Comparison of ENCODE assay signal across 17 cellular contexts in genomic region chr6:168908887-168909286, GRCh38.
DNase-seq lines count a peak whose midpoint lies in the region; ATAC-seq and TF ChIP-seq lines count a peak whose summit lies in the region.
"Had no signal": no experiment of that assay in that cellular context is flagged by ENCODE, and none has a peak within 500 bp of the region (broad histone marks: within the 10 kb centered on the region; RNA-seq: fewer than 3 reads in every experiment).

No MANE protein-coding gene starts in this region.

- no peak overlapping the region for H3K4me3 Mint-ChIP-seq in T-cell
- H3K4me3 Mint-ChIP-seq: activated naive CD4-positive, alpha-beta T cell treated with anti-CD3 and anti-CD28 coated beads, Interleukin-2, amount 10 ng/mL, durations not matched to agents 7 days and 5 days; B cell had no signal

- H3K36me3 ChIP-seq in adipocyte (ENCODE audit: control insufficient read depth, insufficient read depth, low read length, severe bottlenecking) (no peaks in the 10 kb centered on the region), colonic mucosa (no peaks in the 10 kb centered on the region)
- H3K36me3 ChIP-seq: left ventricle myocardium inferior had no signal

- TF ChIP-seq CTCF in foreskin keratinocyte (conservative IDR thresholded peaks at IDR 0.05) (peak; percentile 35), colonic mucosa (IDR thresholded peaks at IDR 0.05) (no peak)

- peaks cover 12% of the 10 kb centered on the region for H3K4me1 ChIP-seq in adipocyte (ENCODE audit: control insufficient read depth, insufficient read depth, low read length)
- no peaks in the 10 kb centered on the region for H3K4me1 ChIP-seq in foreskin keratinocyte
- no peaks in the 10 kb centered on the region for H3K4me1 ChIP-seq in colonic mucosa
- H3K4me1 ChIP-seq: left ventricle myocardium inferior had no signal

- POLR2A ChIA-PET in T-cell (lab: Charles Lee): no interaction called here

- no peak overlapping the region for H3K27ac Mint-ChIP-seq in T-cell
- H3K27ac Mint-ChIP-seq: activated naive CD4-positive, alpha-beta T cell treated with anti-CD3 and anti-CD28 coated beads, Interleukin-2, amount 10 ng/mL, durations not matched to agents 7 days and 5 days; B cell had no signal

- H3K27me3 ChIP-seq in adipocyte (replicated peaks; ENCODE audit: control insufficient read depth, insufficient read depth, low read length) (peaks cover 7% of the 10 kb centered on the region), foreskin keratinocyte (no peaks in the 10 kb centered on the region), colonic mucosa (no peaks in the 10 kb centered on the region)
- H3K27me3 ChIP-seq: dorsolateral prefrontal cortex had no signal

- H3K9me3 Mint-ChIP-seq in T-cell: peaks cover 0 to 5% (median 3%) of the 10 kb centered on the region in 3 donors

- intact Hi-C loops in colonic mucosa (cut with DNase I): no loop called here

- H3K4me1 Mint-ChIP-seq in T-cell: peaks cover 0 to 7% (median 6%) of the 10 kb centered on the region in 3 donors
- H3K4me1 Mint-ChIP-seq: B cell had no signal

- ATAC-seq in foreskin keratinocyte (peak; percentile 23), T-cell (replicated peaks in 1 of 4) (no peak), HG02642 (IDR thresholded peaks at IDR 0.05; ENCODE audit: poor library complexity, unreplicated experiment) (no peak), HG03135 (IDR thresholded peaks at IDR 0.05; ENCODE audit: unreplicated experiment) (no peak)

- peak overlapping the region; percentile 30 for H3K9ac ChIP-seq in adipocyte (ENCODE audit: low read length)
- H3K9ac ChIP-seq in colonic mucosa (ENCODE audit: low read depth in 2 of 2, low read length in 2 of 2): no peak overlapping the region
- H3K9ac ChIP-seq: KMS-11 had no signal

- H3K4me3 ChIP-seq in adipocyte (ENCODE audit: low read length) (no peak overlapping the region), colonic mucosa (no peak overlapping the region)
- H3K4me3 ChIP-seq: dorsolateral prefrontal cortex, left ventricle myocardium inferior had no signal

- H3K27ac ChIP-seq in foreskin keratinocyte: no peak overlapping the region
- no peak overlapping the region for H3K27ac ChIP-seq in colonic mucosa
- H3K27ac ChIP-seq: dorsolateral prefrontal cortex, KMS-11, left ventricle myocardium inferior had no signal

- H3K9me3 ChIP-seq in adipocyte (ENCODE audit: control insufficient read depth, low read length) (no peaks in the 10 kb centered on the region), colonic mucosa (no peaks in the 10 kb centered on the region)

- DNase-seq in A172 (ENCODE audit: low spot score) (peak; percentile 58), H4 (ENCODE audit: low spot score) (peak; percentile 49), adipocyte (ENCODE audit: low read depth) (peak; percentile 91), foreskin keratinocyte (peak in 1 of 2 donors; percentile 35), T-cell (no peak), colonic mucosa (no peak)
- DNase-seq: activated naive CD4-positive, alpha-beta T cell treated with anti-CD3 and anti-CD28 coated beads, Interleukin-2, amount 10 ng/mL, durations not matched to agents 7 days and 5 days; DMS79 treated with DMSO at 0.1 percent for 48 hours; dorsolateral prefrontal cortex; hippocampal formation; left ventricle myocardium inferior; NCI-H2029 treated with DMSO at 0.1 percent for 48 hours; stimulated activated CD4-positive, alpha-beta T cell treated with anti-CD3 and anti-CD28 coated beads, Interleukin-15, amount 100 ng/mL, for 24 hours had no signal

- no peaks in the 10 kb centered on the region for H3K36me3 Mint-ChIP-seq in T-cell
- H3K36me3 Mint-ChIP-seq: activated naive CD4-positive, alpha-beta T cell treated with anti-CD3 and anti-CD28 coated beads, Interleukin-2, amount 10 ng/mL, durations not matched to agents 7 days and 5 days had no signal

- peaks cover 4 to 7% of the 10 kb centered on the region in 2 donors for H3K27me3 Mint-ChIP-seq in T-cell
- H3K27me3 Mint-ChIP-seq: activated naive CD4-positive, alpha-beta T cell treated with anti-CD3 and anti-CD28 coated beads, Interleukin-2, amount 10 ng/mL, durations not matched to agents 7 days and 5 days; B cell had no signal

- CTCF ChIA-PET in T-cell (lab: Charles Lee): interaction anchor here in 1 of 2 donors (0.6 kb wide), 1 partner anchor 14 kb away, joined by 4 read pairs; no protein-coding TSS in a partner anchor

Comparison
In these comparisons a context has a peak if more than half of its experiments do, and no peak if none do; other contexts are left out.
1. DNase-seq: peak in A172 (single experiment), H4 (single experiment) and adipocyte (single experiment); none in T-cell (0 of 34) and colonic mucosa (single experiment).